12 cellular contexts compared by ENCODE assay signal in the genomic region with DNA sequence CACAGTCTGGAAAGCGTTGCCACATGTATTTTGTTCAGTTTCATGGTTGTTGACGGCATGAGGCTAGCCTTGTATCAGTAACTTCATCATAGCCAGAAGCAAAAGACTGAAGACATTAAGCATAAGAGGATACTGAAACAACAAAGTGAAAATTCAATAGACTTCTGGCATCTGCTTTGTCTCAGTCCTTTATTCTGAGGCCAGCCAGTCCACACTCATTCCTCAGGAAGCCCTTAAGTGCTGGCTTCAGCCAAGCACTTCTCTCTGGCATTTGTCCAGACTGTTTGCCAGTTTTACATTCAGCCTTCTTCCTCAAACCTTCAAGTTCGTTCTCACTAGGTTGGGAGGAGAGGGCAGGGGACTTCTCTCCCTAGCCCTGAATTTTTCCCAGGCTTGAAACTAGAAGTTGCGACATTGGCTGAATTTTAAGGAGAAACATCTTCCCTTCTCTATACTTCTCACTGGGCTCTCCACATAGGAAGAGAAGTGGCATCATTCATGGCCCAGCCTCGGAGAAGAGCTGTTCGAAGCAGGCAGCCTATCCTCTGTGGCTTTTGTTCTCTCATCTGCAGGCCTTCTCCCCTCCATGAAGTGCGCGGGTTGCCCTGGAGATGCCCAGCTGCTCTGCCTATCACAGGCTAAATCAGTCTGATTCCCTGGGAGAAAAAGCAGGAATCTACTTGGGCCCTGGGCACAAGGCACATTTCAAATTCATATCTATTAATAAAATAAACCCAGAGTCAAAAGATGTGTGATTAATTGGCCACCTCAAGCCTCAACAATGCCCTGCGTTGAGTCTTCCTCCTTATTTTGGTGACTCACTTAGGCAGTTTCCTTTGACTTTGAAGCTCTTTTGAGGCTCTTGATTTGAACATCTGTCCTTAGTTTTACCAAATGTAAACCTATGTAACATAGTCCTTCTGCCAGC.
DNase-seq lines count a peak whose midpoint lies in the region; ATAC-seq lines count a peak whose summit lies in the region.
"Had no signal": no experiment of that assay in that cellular context is flagged by ENCODE, and none has a peak within 500 bp of the region (broad histone marks: within the 10 kb centered on the region; RNA-seq: fewer than 3 reads in every experiment).

No MANE protein-coding gene starts in this region.

- DNase-seq in COLO829 (ENCODE audit: low spot score) (peak; percentile 11), M059J (ENCODE audit: low read depth) (peak; percentile 88), T47D (ENCODE audit: low read depth in 1 of 2, low spot score in 1 of 2) (peak; percentile 9 to 31), MV-4-11 (lab: John Stamatoyannopoulos, UW) (no peak), HuH-7.5 (ENCODE audit: low spot score) (no peak), Right ventricle myocardium inferior (ENCODE audit: missing footprints) (no peak)
- DNase-seq: mucosa of descending colon; NCI-H2107; stimulated activated CD4-positive, alpha-beta T cell treated with anti-CD3 and anti-CD28 coated beads, Interleukin-4, amount 100 ng/mL, for 4 hours; transverse colon had no signal

- no peak for ATAC-seq in GM21723 (IDR thresholded peaks at IDR 0.05; ENCODE audit: unreplicated experiment)
- ATAC-seq in Right ventricle myocardium inferior, result no peak
- ATAC-seq: mucosa of descending colon had no signal

- H3K4me3 ChIP-seq in mesodermal cell (ENCODE audit: extremely low read depth, insufficient read depth, low read length, poor library complexity, severe bottlenecking), result no peak overlapping the region
- H3K4me3 ChIP-seq: mucosa of descending colon, transverse colon had no signal

- intact Hi-C loops in Right ventricle myocardium inferior (cut with DNase I), result no loop called here

- no peaks in the 10 kb centered on the region for H3K9me3 ChIP-seq in mesodermal cell (ENCODE audit: control insufficient read depth, low read length)
- H3K9me3 ChIP-seq: mucosa of descending colon, transverse colon had no signal

- 90 to 94% methylated on average over 7 to 9 of the region's 9 CpGs for WGBS in mesodermal cell (ENCODE audit: insufficient coverage in 2 of 2), 2 experiments

- in situ Hi-C loops in T47D (cut with HindIII; ENCODE audit: low pct_unique_long_range_greater_than_20kb, low sequenced_read_pairs), result no loop called here

- H3K4me1 ChIP-seq in mesodermal cell (ENCODE audit: control insufficient read depth, insufficient read depth, low read length, poor library complexity, severe bottlenecking), result peaks cover 11% of the 10 kb centered on the region
- H3K4me1 ChIP-seq: transverse colon had no signal

- H3K36me3 ChIP-seq in mesodermal cell (ENCODE audit: control insufficient read depth, insufficient read depth, low read length), result no peaks in the 10 kb centered on the region
- H3K36me3 ChIP-seq: transverse colon had no signal

- H3K27ac ChIP-seq in mesodermal cell (ENCODE audit: low read depth, low read length, severe bottlenecking), result peak overlapping the region; percentile 80
- H3K27ac ChIP-seq: transverse colon had no signal

Comparison
In these comparisons a context has a peak if more than half of its experiments do, and no peak if none do; other contexts are left out.
1. DNase-seq: peak in COLO829 (single experiment), M059J (single experiment) and T47D (2 of 2); none in MV-4-11 (single experiment), HuH-7.5 (single experiment) and Right ventricle myocardium inferior (single experiment).